Comparison of ENCODE assay signal across 8 cellular contexts in the genomic region with DNA sequence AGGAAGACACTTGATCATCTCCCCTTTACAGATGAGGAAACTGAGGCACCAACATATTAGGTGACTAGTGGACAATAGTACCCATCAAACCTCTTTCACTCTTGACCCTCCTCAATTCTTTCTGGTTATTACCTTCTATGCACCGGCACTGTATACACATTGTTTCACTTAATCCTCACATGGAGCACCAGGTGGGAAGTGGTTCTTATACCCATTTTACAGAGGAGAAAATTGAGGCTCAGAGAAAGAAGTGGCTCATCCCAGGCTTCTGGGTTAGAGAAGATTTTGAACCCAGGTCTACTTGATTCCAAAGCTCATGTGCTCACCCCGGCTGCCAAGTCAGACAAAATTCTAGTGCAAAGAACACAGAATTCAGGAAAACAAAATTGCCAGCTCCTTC.
"Had no signal": no experiment of that assay in that cellular context is flagged by ENCODE, and none has a peak within 500 bp of the region (broad histone marks: within the 10 kb centered on the region; RNA-seq: fewer than 3 reads in every experiment).

No MANE protein-coding gene starts in this region.

- FAIRE-seq: G401.6, GM12878, GM12891, GM12892, GM18507, GM19239 had no signal

- DNase-seq: GDM1, GF-D8 had no signal

- ATAC-seq: GM12878 had no signal

- H3K4me3 ChIP-seq: GM12878 had no signal
